8 cellular contexts compared by ENCODE assay signal in the genomic region with DNA sequence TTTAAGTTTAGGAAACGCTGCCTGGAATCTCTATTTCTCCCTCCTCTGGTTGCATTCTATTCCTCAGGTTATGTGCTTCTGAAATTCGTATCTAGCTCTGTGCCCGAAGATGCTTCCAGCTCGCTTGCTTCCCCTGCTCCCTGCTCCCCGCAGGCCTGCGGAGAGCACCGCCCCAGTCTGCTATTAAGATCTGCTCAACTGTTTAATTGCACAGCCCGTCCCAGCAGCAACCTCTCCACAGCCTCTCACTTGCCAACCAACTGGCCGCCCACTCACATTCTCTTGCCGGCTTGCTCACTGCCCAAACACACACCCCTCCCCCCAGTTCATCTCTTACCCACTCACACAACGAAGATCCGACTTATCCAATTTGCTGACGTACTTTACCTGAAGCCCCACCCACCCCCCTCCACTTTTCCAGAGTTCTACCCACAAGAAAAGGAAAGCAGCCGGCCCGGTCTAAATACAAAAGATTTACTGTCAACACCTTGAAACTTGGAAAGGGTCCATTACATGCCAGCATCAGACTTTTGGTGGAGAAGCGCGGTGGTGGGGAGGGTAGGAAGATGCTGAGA.
DNase-seq lines count a peak whose midpoint lies in the region; ATAC-seq and TF ChIP-seq lines count a peak whose summit lies in the region.

No MANE protein-coding gene starts in this region.

- peaks cover 7% of the 10 kb centered on the region for H3K36me3 ChIP-seq in CD8-positive, alpha-beta T cell (ENCODE audit: insufficient read depth, low read length)
- peaks cover 41% of the 10 kb centered on the region; the same call in 1 of the 2 replicates for H3K36me3 ChIP-seq in OCI-LY1 (ENCODE audit: insufficient read depth, low read length)
- H3K36me3 ChIP-seq in colonic mucosa, result no peaks in the 10 kb centered on the region
- H3K36me3 ChIP-seq in uterus, result no peaks in the 10 kb centered on the region

- no peak for TF ChIP-seq CTCF in CD8-positive, alpha-beta T cell (IDR thresholded peaks at IDR 0.05)
- TF ChIP-seq CTCF in OCI-LY1 (IDR thresholded peaks at IDR 0.05; ENCODE audit: low read length) (no peak), colonic mucosa (IDR thresholded peaks at IDR 0.05) (no peak), uterus (IDR thresholded peaks at IDR 0.05) (no peak)

- TF ChIP-seq POLR2A in uterus (IDR thresholded peaks at IDR 0.05), result peak in 1 of 2 donors; percentile 54

- H3K9me3 Mint-ChIP-seq in CD8-positive, alpha-beta T cell, result no peaks in the 10 kb centered on the region

- intact Hi-C loops in CD8-positive, alpha-beta T cell (cut with DNase I, micrococcal nuclease), result no loop called here
- intact Hi-C loops in colonic mucosa (cut with DNase I), result loop anchor here (5.0 kb wide), 1 partner anchor 41 kb away; no protein-coding TSS in a partner anchor
- intact Hi-C loops in uterus (cut with DNase I; ENCODE audit: low total_unique reads), result loop anchor here (10.0 kb wide), 1 partner anchor 94 kb away; no protein-coding TSS in a partner anchor

- peak overlapping the region; percentile 43 for H3K27ac Mint-ChIP-seq in CD8-positive, alpha-beta T cell

- H3K9ac ChIP-seq in OCI-LY1 (ENCODE audit: low read length) (no peak overlapping the region), colonic mucosa (ENCODE audit: low read depth in 2 of 2, low read length in 2 of 2) (peak overlapping the region; percentile 28 to 76)

- H3F3A ChIP-seq in OCI-LY1 (ENCODE audit: insufficient read depth, low read length), result peaks cover 4% of the 10 kb centered on the region; the same call in 1 of the 2 replicates

- no peaks in the 10 kb centered on the region for H3K9me2 ChIP-seq in OCI-LY1 (ENCODE audit: low read depth, low read length)

- no peak overlapping the region for H3K27ac ChIP-seq in CD8-positive, alpha-beta T cell (ENCODE audit: low read depth, low read length)
- H3K27ac ChIP-seq in OCI-LY1 (ENCODE audit: low read depth, low read length, poor library complexity, severe bottlenecking), result peak overlapping the region; percentile 85
- peak overlapping the region; percentile 95 for H3K27ac ChIP-seq in colonic mucosa
- peak overlapping the region; percentile 76 to 86 for H3K27ac ChIP-seq in uterus

- H3K4me3 Mint-ChIP-seq in CD8-positive, alpha-beta T cell, result no peak overlapping the region

- no peaks in the 10 kb centered on the region for H3K9me3 ChIP-seq in CD8-positive, alpha-beta T cell (ENCODE audit: low read length)
- no peaks in the 10 kb centered on the region for H3K9me3 ChIP-seq in OCI-LY1 (ENCODE audit: low read length)
- no peaks in the 10 kb centered on the region for H3K9me3 ChIP-seq in colonic mucosa
- H3K9me3 ChIP-seq in uterus, result no peaks in the 10 kb centered on the region

- H3K4me1 ChIP-seq in CD8-positive, alpha-beta T cell (ENCODE audit: insufficient read depth, low read length), result peaks cover 20% of the 10 kb centered on the region
- H3K4me1 ChIP-seq in OCI-LY1 (ENCODE audit: insufficient read depth, low read length, severe bottlenecking), result peaks cover 75% of the 10 kb centered on the region
- peaks cover 26% of the 10 kb centered on the region for H3K4me1 ChIP-seq in colonic mucosa
- H3K4me1 ChIP-seq in uterus, result peaks cover 11 to 22% of the 10 kb centered on the region in 2 donors

- H3K27me3 Mint-ChIP-seq in CD8-positive, alpha-beta T cell (ENCODE audit: low read depth), result no peaks in the 10 kb centered on the region

- no peak overlapping the region for H2AFZ ChIP-seq in OCI-LY1 (ENCODE audit: low read length)

- no peaks in the 10 kb centered on the region for H3K79me2 ChIP-seq in OCI-LY1 (ENCODE audit: insufficient read depth, low read length)

- H3K36me3 Mint-ChIP-seq in CD8-positive, alpha-beta T cell, result peaks cover 83% of the 10 kb centered on the region

- CTCF ChIA-PET in CD8-positive, alpha-beta T cell (lab: Charles Lee), result no interaction called here

- no peak for DNase-seq in CD8-positive, alpha-beta T cell
- DNase-seq in colonic mucosa, result peak; percentile 80
- peak; percentile 38 for DNase-seq in midbrain (lab: John Stamatoyannopoulos, UW)
- peak; percentile 81 to 87 for DNase-seq in uterus
- DNase-seq in globus pallidus (ENCODE audit: low spot score), result no peak
- no peak for DNase-seq in NCI-H187 treated with DMSO at 0.1 percent for 48 hours (lab: John Stamatoyannopoulos, UW)

- H3K4me2 ChIP-seq in OCI-LY1 (ENCODE audit: low read length), result no peak overlapping the region; the same call in 1 of the 2 replicates

- ATAC-seq in CD8-positive, alpha-beta T cell, result no peak
- ATAC-seq in GM19324 (IDR thresholded peaks at IDR 0.05; ENCODE audit: low FRiP score, unreplicated experiment), result no peak

- no peak overlapping the region for H3K4me3 ChIP-seq in CD8-positive, alpha-beta T cell (ENCODE audit: low read depth, low read length)
- no peak overlapping the region for H3K4me3 ChIP-seq in OCI-LY1 (ENCODE audit: low read depth, low read length, poor library complexity, severe bottlenecking)
- no peak overlapping the region for H3K4me3 ChIP-seq in colonic mucosa
- H3K4me3 ChIP-seq in uterus, result no peak overlapping the region

- H4K20me1 ChIP-seq in OCI-LY1 (ENCODE audit: insufficient read depth, low read length), result no peaks in the 10 kb centered on the region

- POLR2A ChIA-PET in CD8-positive, alpha-beta T cell (lab: Charles Lee), result no interaction called here

- peaks cover 69% of the 10 kb centered on the region for H3K4me1 Mint-ChIP-seq in CD8-positive, alpha-beta T cell (ENCODE audit: low read depth)

- H3K27me3 ChIP-seq in CD8-positive, alpha-beta T cell (ENCODE audit: insufficient read depth, low read length), result no peaks in the 10 kb centered on the region
- no peaks in the 10 kb centered on the region for H3K27me3 ChIP-seq in OCI-LY1 (ENCODE audit: insufficient read depth, low read length)
- H3K27me3 ChIP-seq in colonic mucosa, result no peaks in the 10 kb centered on the region
- no peaks in the 10 kb centered on the region for H3K27me3 ChIP-seq in uterus

Comparison
In these comparisons a context has a peak if more than half of its experiments do, and no peak if none do; other contexts are left out.
1. DNase-seq: peak in colonic mucosa (single experiment), midbrain (single experiment) and uterus (2 of 2); none in CD8-positive, alpha-beta T cell (0 of 7), globus pallidus (single experiment) and NCI-H187 treated with DMSO at 0.1 percent for 48 hours (single experiment).
2. intact Hi-C loops: an anchor here in colonic mucosa (5.0 kb wide) and uterus (10.0 kb wide); none called in CD8-positive, alpha-beta T cell.